ENCODE assay signal across 29 cellular contexts in genomic region chr4:82479562-82479961, GRCh38.
"Had no signal": no experiment of that assay in that cellular context is flagged by ENCODE, and none has a peak within 500 bp of the region (broad histone marks: within the 10 kb centered on the region; RNA-seq: fewer than 3 reads in every experiment).

No MANE protein-coding gene starts in this region.

- H3K27ac Mint-ChIP-seq: naive thymus-derived CD8-positive, alpha-beta T cell; natural killer cell treated with Interleukin-12 subunit alpha and Interleukin-12 subunit beta and Interleukin-15 and Interleukin-18, amount 100 ng/mL, for 72 hours; nephron progenitor cell; progenitor cell of endocrine pancreas; stimulated activated effector memory CD8-positive, alpha-beta T cell treated with anti-CD3 and anti-CD28 coated beads, Interleukin-12 subunit alpha, Interleukin-12 subunit beta, amount 100 ng/mL, for 72 hours; stimulated activated naive B cell treated with anti-CD40 and anti-IgM and Interleukin-4, amounts not matched to agents 10 μg/mL and 1 μg/mL and 100 μg/mL, for 72 hours; stimulated activated naive CD8-positive, alpha-beta T cell treated with anti-CD3 and anti-CD28 coated beads, Interleukin-15, Interleukin-2, amounts not matched to agents 100 ng/mL and 50 ng/mL, for 24 hours had no signal

- H3K4me1 ChIP-seq: parathyroid adenoma, psoas muscle, right lobe of liver, sigmoid colon, stomach, thyroid gland, tibial nerve, upper lobe of left lung, vagina had no signal

- H3K27me3 Mint-ChIP-seq: naive B cell; naive thymus-derived CD8-positive, alpha-beta T cell; natural killer cell treated with Interleukin-12 subunit alpha and Interleukin-12 subunit beta and Interleukin-15 and Interleukin-18, amount 100 ng/mL, for 72 hours; progenitor cell of endocrine pancreas; stimulated activated naive B cell treated with anti-CD40 and anti-IgM and Interleukin-4, amounts not matched to agents 10 μg/mL and 1 μg/mL and 100 μg/mL, for 72 hours; stimulated activated naive CD8-positive, alpha-beta T cell treated with anti-CD3 and anti-CD28 coated beads, Interleukin-15, Interleukin-2, amounts not matched to agents 100 ng/mL and 50 ng/mL, for 24 hours had no signal

- H3K9ac ChIP-seq: parathyroid adenoma had no signal

- H3K27ac ChIP-seq: ovary, parathyroid adenoma, psoas muscle, right lobe of liver, sigmoid colon, stomach, thoracic aorta, thyroid gland, tibial nerve, upper lobe of left lung, vagina had no signal

- H3K27me3 ChIP-seq: ovary, right lobe of liver, sigmoid colon, stomach, thyroid gland, tibial nerve, upper lobe of left lung, vagina had no signal

- H3K36me3 Mint-ChIP-seq: natural killer cell treated with Interleukin-12 subunit alpha and Interleukin-12 subunit beta and Interleukin-15 and Interleukin-18, amount 100 ng/mL, for 72 hours had no signal

- H3K79me2 ChIP-seq: parathyroid adenoma had no signal

- H3K4me3 Mint-ChIP-seq: naive thymus-derived CD8-positive, alpha-beta T cell; natural killer cell treated with Interleukin-12 subunit alpha and Interleukin-12 subunit beta and Interleukin-15 and Interleukin-18, amount 100 ng/mL, for 72 hours; nephron progenitor cell; neural crest cell; stimulated activated effector memory CD8-positive, alpha-beta T cell treated with anti-CD3 and anti-CD28 coated beads, Interleukin-12 subunit alpha, Interleukin-12 subunit beta, amount 100 ng/mL, for 72 hours; stimulated activated naive B cell treated with anti-CD40 and anti-IgM and Interleukin-4, amounts not matched to agents 10 μg/mL and 1 μg/mL and 100 μg/mL, for 72 hours; stimulated activated naive CD8-positive, alpha-beta T cell treated with anti-CD3 and anti-CD28 coated beads, Interleukin-15, Interleukin-2, amounts not matched to agents 100 ng/mL and 50 ng/mL, for 24 hours had no signal

- DNase-seq: naive B cell; naive thymus-derived CD8-positive, alpha-beta T cell; nephron progenitor cell; occipital lobe; ovary; posterior cingulate gyrus; psoas muscle; right cardiac atrium; right lobe of liver; sigmoid colon; small intestine; stimulated activated CD4-positive, alpha-beta T cell treated with anti-CD3 and anti-CD28 coated beads, Interleukin-15, amount 100 ng/mL, for 24 hours; stimulated activated CD4-positive, alpha-beta T cell treated with anti-CD3 and anti-CD28 coated beads, Interleukin-2, amount 100 ng/mL, for 24 hours; stimulated activated CD4-positive, alpha-beta T cell treated with anti-CD3 and anti-CD28 coated beads, Interleukin-2, amount 100 ng/mL, for 48 hours; stimulated activated CD4-positive, alpha-beta T cell treated with anti-CD3 and anti-CD28 coated beads, Interleukin-4, amount 100 ng/mL, for 24 hours; stimulated activated naive B cell treated with anti-CD40 and anti-IgM and Interleukin-4, amounts not matched to agents 10 μg/mL and 1 μg/mL and 100 μg/mL, for 72 hours; stimulated activated naive CD4-positive, alpha-beta T cell treated with Interleukin-2 at 50 U/mL for 16 hours; stomach; thyroid gland had no signal

- H2AFZ ChIP-seq: parathyroid adenoma had no signal

- H3K9me3 ChIP-seq: ovary, psoas muscle, right lobe of liver, sigmoid colon, stomach, thoracic aorta, thyroid gland, tibial nerve, upper lobe of left lung, vagina had no signal

- H3K9me3 Mint-ChIP-seq: naive B cell; naive thymus-derived CD8-positive, alpha-beta T cell; natural killer cell treated with Interleukin-12 subunit alpha and Interleukin-12 subunit beta and Interleukin-15 and Interleukin-18, amount 100 ng/mL, for 72 hours; nephron progenitor cell; stimulated activated effector memory CD8-positive, alpha-beta T cell treated with anti-CD3 and anti-CD28 coated beads, Interleukin-12 subunit alpha, Interleukin-12 subunit beta, amount 100 ng/mL, for 72 hours; stimulated activated naive B cell treated with anti-CD40 and anti-IgM and Interleukin-4, amounts not matched to agents 10 μg/mL and 1 μg/mL and 100 μg/mL, for 72 hours; stimulated activated naive CD8-positive, alpha-beta T cell treated with anti-CD3 and anti-CD28 coated beads, Interleukin-15, Interleukin-2, amounts not matched to agents 100 ng/mL and 50 ng/mL, for 24 hours had no signal

- H3K4me3 ChIP-seq: ovary, psoas muscle, right lobe of liver, sigmoid colon, stomach, thoracic aorta, thyroid gland, tibial nerve, upper lobe of left lung, vagina had no signal

- H3K36me3 ChIP-seq: ovary, right lobe of liver, sigmoid colon, stomach, thoracic aorta, thyroid gland, upper lobe of left lung, vagina had no signal

- H3K4me1 Mint-ChIP-seq: naive B cell; naive thymus-derived CD8-positive, alpha-beta T cell; stimulated activated effector memory CD8-positive, alpha-beta T cell treated with anti-CD3 and anti-CD28 coated beads, Interleukin-12 subunit alpha, Interleukin-12 subunit beta, amount 100 ng/mL, for 72 hours; stimulated activated naive B cell treated with anti-CD40 and anti-IgM and Interleukin-4, amounts not matched to agents 10 μg/mL and 1 μg/mL and 100 μg/mL, for 72 hours had no signal
